ENCODE assay signal across 8 cellular contexts in the genomic region with DNA sequence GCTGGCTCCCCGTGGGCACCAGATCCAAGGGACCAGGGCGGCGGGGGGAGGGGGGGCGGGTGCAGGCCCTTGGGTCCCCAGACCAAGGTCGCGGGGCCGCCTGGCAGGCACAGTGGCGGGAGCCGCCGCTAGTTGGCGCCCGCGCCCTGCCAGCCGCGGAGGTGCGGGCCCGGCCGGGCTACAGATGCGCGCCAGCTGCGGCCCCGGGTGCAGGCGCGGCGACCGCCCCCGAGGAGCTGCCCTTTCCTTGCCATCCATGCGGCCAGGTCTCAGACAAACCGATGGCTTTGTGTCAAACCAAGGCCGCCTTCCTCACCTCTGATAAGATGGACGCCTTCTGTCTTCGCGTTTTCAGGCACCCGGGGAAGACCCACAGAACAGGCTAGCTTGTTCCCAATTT. TPM values are rescaled to one million over a fixed set of nuclear protein-coding genes. Genes with fewer than 3 reads are reported as not detected.
DNase-seq lines count a peak whose midpoint lies in the region; ATAC-seq and TF ChIP-seq lines count a peak whose summit lies in the region.

No MANE protein-coding gene starts in this region.

- H3K27ac ChIP-seq in CD4-positive, alpha-beta memory T cell (ENCODE audit: low read depth, low read length): no peak overlapping the region
- H3K27ac ChIP-seq in HUES6 (ENCODE audit: low read depth, low read length) (no peak overlapping the region), thyroid gland (no peak overlapping the region)

- H3K9ac ChIP-seq in HUES6 (ENCODE audit: low read length): no peak overlapping the region

- peak in 4 of 5 donors; percentile 49 to 73 (median 62) for DNase-seq in CD4-positive, alpha-beta memory T cell
- DNase-seq in central memory CD8-positive, alpha-beta T cell (ENCODE audit: low spot score in 2 of 2): no peak
- DNase-seq in medulla oblongata (ENCODE audit: extremely low spot score) (peak; percentile 31), thyroid gland (peak; percentile 31 to 38), SW480 (ENCODE audit: low spot score) (no peak)

- ATAC-seq in central memory CD8-positive, alpha-beta T cell (replicated peaks; ENCODE audit: extremely low read depth, poor library complexity, severe bottlenecking): no peak
- no peak for ATAC-seq in HG03571 (IDR thresholded peaks at IDR 0.05; ENCODE audit: unreplicated experiment)

- no peak overlapping the region for H3K4me3 ChIP-seq in CD4-positive, alpha-beta memory T cell (ENCODE audit: low read length in 2 of 2)
- peak overlapping the region; percentile 59 for H3K4me3 ChIP-seq in HUES6 (ENCODE audit: low read depth, low read length)
- H3K4me3 ChIP-seq in WI38 (ENCODE audit: low read depth, low read length): peak overlapping the region; percentile 30
- no peak overlapping the region for H3K4me3 ChIP-seq in thyroid gland (replicated peaks in 1 of 3)

- POLR2A ChIA-PET in CD4-positive, alpha-beta memory T cell (lab: Charles Lee; ENCODE audit: partially characterized antibody): interaction anchor here (1.1 to 14.0 kb wide), 7 partner anchors 8 to 105 kb away, joined by 3 to 335 read pairs (median 6); no protein-coding TSS in a partner anchor

- no peaks in the 10 kb centered on the region for H3K9me3 ChIP-seq in CD4-positive, alpha-beta memory T cell (ENCODE audit: control insufficient read depth in 1 of 2, low read length in 2 of 2)
- H3K9me3 ChIP-seq in HUES6 (ENCODE audit: control insufficient read depth, insufficient read depth, low read depth, low read length) (no peaks in the 10 kb centered on the region), thyroid gland (no peaks in the 10 kb centered on the region)

- H3K27ac Mint-ChIP-seq in CD4-positive, alpha-beta memory T cell: peak overlapping the region in 3 of 7 donors; percentile 70 to 83 (median 73)
- peak overlapping the region; percentile 59 for H3K27ac Mint-ChIP-seq in central memory CD8-positive, alpha-beta T cell (ENCODE audit: low read depth)

- WGBS in thyroid gland, 2 donors: 7 to 31% methylated on average over 4 to 5 of the region's 34 CpGs

- H3K4me1 Mint-ChIP-seq in CD4-positive, alpha-beta memory T cell: peaks cover 11 to 66% (median 30%) of the 10 kb centered on the region in 4 donors
- peaks cover 31% of the 10 kb centered on the region for H3K4me1 Mint-ChIP-seq in central memory CD8-positive, alpha-beta T cell

- intact Hi-C loops in CD4-positive, alpha-beta memory T cell (cut with micrococcal nuclease): loop anchor here (1.0 to 2.0 kb wide), 2 partner anchors 23 to 105 kb away; no protein-coding TSS in a partner anchor
- intact Hi-C loops in thyroid gland (cut with DNase I): loop anchor here (10.0 kb wide), 1 partner anchor 273 kb away; no protein-coding TSS in a partner anchor

- H3K27me3 ChIP-seq in CD4-positive, alpha-beta memory T cell (ENCODE audit: insufficient read depth, low read length): no peaks in the 10 kb centered on the region
- H3K27me3 ChIP-seq in HUES6 (ENCODE audit: control insufficient read depth, insufficient read depth, low read length) (peaks cover 81% of the 10 kb centered on the region), thyroid gland (peaks cover 64% of the 10 kb centered on the region)

- H3K36me3 ChIP-seq in CD4-positive, alpha-beta memory T cell (ENCODE audit: insufficient read depth, low read length): peaks cover 1% of the 10 kb centered on the region
- H3K36me3 ChIP-seq in HUES6 (ENCODE audit: control insufficient read depth, insufficient read depth, low read length): no peaks in the 10 kb centered on the region
- no peaks in the 10 kb centered on the region for H3K36me3 ChIP-seq in thyroid gland

- TF ChIP-seq CTCF in WI38 (IDR thresholded peaks at IDR 0.05; ENCODE audit: low read depth, low read length): peak; percentile 2; the same call in 1 of the 2 replicates
- peak in 5 of 6 experiments; percentile 55 to 96 (median 62) for TF ChIP-seq CTCF in thyroid gland (IDR thresholded peaks at IDR 0.05)

- no peaks in the 10 kb centered on the region for H3K9me3 Mint-ChIP-seq in CD4-positive, alpha-beta memory T cell
- H3K9me3 Mint-ChIP-seq in central memory CD8-positive, alpha-beta T cell: no peaks in the 10 kb centered on the region

- no peak for TF ChIP-seq POLR2A in thyroid gland (IDR thresholded peaks at IDR 0.05)

- CTCF ChIA-PET in CD4-positive, alpha-beta memory T cell (lab: Charles Lee; ENCODE audit: partially characterized antibody): interaction anchor here (0.6 to 15.6 kb wide), 23 partner anchors 8 to 166 kb away, joined by 3 to 296 read pairs (median 5); no protein-coding TSS in a partner anchor

- H3K4me1 ChIP-seq in CD4-positive, alpha-beta memory T cell (ENCODE audit: insufficient read depth, low read length): peaks cover 50% of the 10 kb centered on the region
- H3K4me1 ChIP-seq in HUES6 (ENCODE audit: control insufficient read depth, insufficient read depth, low read length) (peaks cover 37% of the 10 kb centered on the region), thyroid gland (peaks cover 14 to 41% of the 10 kb centered on the region in 2 donors)

- H3K36me3 Mint-ChIP-seq in CD4-positive, alpha-beta memory T cell: peaks cover 9 to 19% of the 10 kb centered on the region in 2 donors
- H3K36me3 Mint-ChIP-seq in central memory CD8-positive, alpha-beta T cell (ENCODE audit: insufficient read depth): peaks cover 49% of the 10 kb centered on the region

- no peaks in the 10 kb centered on the region for H3K27me3 Mint-ChIP-seq in CD4-positive, alpha-beta memory T cell
- no peaks in the 10 kb centered on the region for H3K27me3 Mint-ChIP-seq in central memory CD8-positive, alpha-beta T cell

- H3K4me3 Mint-ChIP-seq in CD4-positive, alpha-beta memory T cell: peak overlapping the region; percentile 31 to 79 (median 48)
- H3K4me3 Mint-ChIP-seq in central memory CD8-positive, alpha-beta T cell: peak overlapping the region; percentile 46

RNA-seq across cellular contexts. Expression of a gene that starts 2.2 kb away (rescaled TPM):
- total RNA-seq in CD4-positive, alpha-beta memory T cell: 100 to 1,000 TPM; 105 to 112 TPM
- 10 to 100 TPM; 12.5 to 50.8 TPM for polyA plus RNA-seq in CD4-positive, alpha-beta memory T cell
- 1 to 10 TPM in 2 of 4 donors, under 1 TPM in 2; 0.27 to 2.8 (median 0.77) TPM for total RNA-seq in thyroid gland

Comparison
In these comparisons a context has a peak if more than half of its experiments do, and no peak if none do; other contexts are left out.
1. DNase-seq: peak in CD4-positive, alpha-beta memory T cell (4 of 5), medulla oblongata (single experiment) and thyroid gland (2 of 2); none in central memory CD8-positive, alpha-beta T cell (0 of 2) and SW480 (single experiment).
2. H3K4me3 ChIP-seq: peak in HUES6 (single experiment) and WI38 (single experiment); none in CD4-positive, alpha-beta memory T cell (0 of 2) and thyroid gland (0 of 3).
3. RNA of a gene that starts 2.2 kb away (total RNA-seq): 105 to 112 TPM in CD4-positive, alpha-beta memory T cell; 0.27 to 2.8 TPM in thyroid gland; every median in the first group is over 10 times any median in the second.